In genomic region chr14:61553730-61554641, GRCh38 we compare ENCODE assay signal across 1 cellular context.
TF ChIP-seq lines count a peak whose summit lies in the region.

No MANE protein-coding gene starts in this region.

TF ChIP-seq in HepG2, 621 proteins besides CTCF, POLR2A, EP300 and RAD21 (continued from another document and continues in another):
- peak; percentile 53 for TF ChIP-seq ASH2L (IDR thresholded peaks at IDR 0.05; ENCODE audit: insufficient read length, low read depth, low read length)
- no peak for TF ChIP-seq THAP9 (CRISPR knock-in tag; IDR thresholded peaks at IDR 0.05; ENCODE audit: borderline replicate concordance)
- peak; percentile 82 for TF ChIP-seq SRF (IDR thresholded peaks at IDR 0.05; ENCODE audit: low read depth, low read length)
- TF ChIP-seq ZNF570 (CRISPR knock-in tag; IDR thresholded peaks at IDR 0.05; ENCODE audit: borderline replicate concordance), result no peak
- TF ChIP-seq PLSCR1 (CRISPR knock-in tag; IDR thresholded peaks at IDR 0.05; ENCODE audit: borderline replicate concordance), result no peak
- TF ChIP-seq PAX8 (CRISPR knock-in tag; IDR thresholded peaks at IDR 0.05; ENCODE audit: borderline replicate concordance), result no peak; the same call in 1 of the 2 replicates
- peak; percentile 78; the same call in 1 of the 2 replicates for TF ChIP-seq FOXA1 (IDR thresholded peaks at IDR 0.05)
- peak; percentile 96 for TF ChIP-seq FOXA1 (CRISPR knock-in tag; IDR thresholded peaks at IDR 0.05)
- no peak for TF ChIP-seq PRDM4 (CRISPR knock-in tag; IDR thresholded peaks at IDR 0.05; ENCODE audit: borderline replicate concordance)
- no peak for TF ChIP-seq SP4 (CRISPR knock-in tag; IDR thresholded peaks at IDR 0.05)
- no peak for TF ChIP-seq ZNF276 (CRISPR knock-in tag; IDR thresholded peaks at IDR 0.05; ENCODE audit: low read depth)
- TF ChIP-seq ZNF569 (CRISPR knock-in tag; IDR thresholded peaks at IDR 0.05; ENCODE audit: borderline replicate concordance), result no peak
- no peak for TF ChIP-seq ZNF512 (CRISPR knock-in tag; IDR thresholded peaks at IDR 0.05)
- TF ChIP-seq ZNF562 (CRISPR knock-in tag; IDR thresholded peaks at IDR 0.05; ENCODE audit: borderline replicate concordance), result no peak
- peak; percentile 99 for TF ChIP-seq THRA (CRISPR knock-in tag; IDR thresholded peaks at IDR 0.05; ENCODE audit: borderline replicate concordance)
- TF ChIP-seq SMAD9 (CRISPR knock-in tag; IDR thresholded peaks at IDR 0.05), result no peak
- peak; percentile 85 for TF ChIP-seq HOXA3 (CRISPR knock-in tag; IDR thresholded peaks at IDR 0.05)
- no peak for TF ChIP-seq ZFP36 (IDR thresholded peaks at IDR 0.05; ENCODE audit: borderline replicate concordance, low read depth, low read length, partially characterized antibody)
- no peak for TF ChIP-seq ZNF850 (CRISPR knock-in tag; conservative IDR thresholded peaks at IDR 0.05)
- peak; percentile 45; the same call in 1 of the 2 replicates for TF ChIP-seq MYPOP (CRISPR knock-in tag; IDR thresholded peaks at IDR 0.05)
- TF ChIP-seq EEA1 (CRISPR knock-in tag; IDR thresholded peaks at IDR 0.05; ENCODE audit: borderline replicate concordance), result no peak
- TF ChIP-seq ZNF766 (CRISPR knock-in tag; IDR thresholded peaks at IDR 0.05; ENCODE audit: borderline replicate concordance), result no peak
- 0 out of 2 replicates have a peak, but pooled peaks have one; percentile 37 for TF ChIP-seq ZNF580 (CRISPR knock-in tag; IDR thresholded peaks at IDR 0.05; ENCODE audit: borderline replicate concordance, low read depth)
- 0 out of 2 replicates have a peak, but pooled peaks have one; percentile 35 for TF ChIP-seq RFXANK (CRISPR knock-in tag; IDR thresholded peaks at IDR 0.05)
- peak; percentile 97; the same call in 1 of the 2 replicates for TF ChIP-seq ARID5B (CRISPR knock-in tag; IDR thresholded peaks at IDR 0.05)
- TF ChIP-seq RFX3 (CRISPR knock-in tag; IDR thresholded peaks at IDR 0.05), result no peak
- no peak for TF ChIP-seq FOXM1 (CRISPR knock-in tag; IDR thresholded peaks at IDR 0.05)
- TF ChIP-seq KDM6A (CRISPR knock-in tag; IDR thresholded peaks at IDR 0.05; ENCODE audit: low read depth), result 0 out of 2 replicates have a peak, but pooled peaks have one; percentile 63
- peak; percentile 17; the same call in 1 of the 2 replicates for TF ChIP-seq ZC3H13 (CRISPR knock-in tag; IDR thresholded peaks at IDR 0.05)
- TF ChIP-seq BORCS8-MEF2B (CRISPR knock-in tag; IDR thresholded peaks at IDR 0.05), result no peak
- TF ChIP-seq SMARCC2 (IDR thresholded peaks at IDR 0.05), result peak; percentile 95
- no peak for TF ChIP-seq KLF13 (CRISPR knock-in tag; IDR thresholded peaks at IDR 0.05)
- peak; percentile 57; the same call in 1 of the 2 replicates for TF ChIP-seq KLF6 (CRISPR knock-in tag; IDR thresholded peaks at IDR 0.05)
- TF ChIP-seq MTERF4 (CRISPR knock-in tag; IDR thresholded peaks at IDR 0.05), result no peak
- no peak for TF ChIP-seq ZNF256 (CRISPR knock-in tag; conservative IDR thresholded peaks at IDR 0.05)
- TF ChIP-seq ZNF530 (CRISPR knock-in tag; IDR thresholded peaks at IDR 0.05; ENCODE audit: low read depth), result no peak
- no peak for TF ChIP-seq ZNF234 (CRISPR knock-in tag; conservative IDR thresholded peaks at IDR 0.05)
- no peak for TF ChIP-seq GTF2F1 (IDR thresholded peaks at IDR 0.05; ENCODE audit: low read length)
- no peak for TF ChIP-seq ZFP62 (CRISPR knock-in tag; IDR thresholded peaks at IDR 0.05)
- no peak for TF ChIP-seq XBP1 (CRISPR knock-in tag; IDR thresholded peaks at IDR 0.05)
- TF ChIP-seq SALL2 (CRISPR knock-in tag; IDR thresholded peaks at IDR 0.05), result no peak
- TF ChIP-seq BRD4 (CRISPR knock-in tag; IDR thresholded peaks at IDR 0.05), result peak; percentile 52; the same call in 1 of the 2 replicates
- no peak; the same call in 1 of the 2 replicates for TF ChIP-seq ZNF275 (CRISPR knock-in tag; IDR thresholded peaks at IDR 0.05; ENCODE audit: borderline replicate concordance)
- TF ChIP-seq JARID2 (CRISPR knock-in tag; IDR thresholded peaks at IDR 0.05; ENCODE audit: insufficient replicate concordance), result no peak
- TF ChIP-seq ZNF143 (CRISPR knock-in tag; IDR thresholded peaks at IDR 0.05), result no peak
